In genomic region chr6:6851059-6851658, GRCh38 we compare ENCODE assay signal across 1 cellular context.
TF ChIP-seq lines count a peak whose summit lies in the region.

No MANE protein-coding gene starts in this region.

TF ChIP-seq in K562, 482 proteins besides CTCF, POLR2A, EP300 and RAD21 (continued from another document and continues in another):
- TF ChIP-seq MGA (IDR thresholded peaks at IDR 0.05) (peak; percentile 97), CHAMP1 (IDR thresholded peaks at IDR 0.05) (peak; percentile 75; the same call in 1 of the 2 replicates), ASH1L (IDR thresholded peaks at IDR 0.05; ENCODE audit: borderline replicate concordance, low read depth, partially characterized antibody) (peak; percentile 70), TAF9B (IDR thresholded peaks at IDR 0.05; ENCODE audit: partially characterized antibody) (no peak), CBX3 (IDR thresholded peaks at IDR 0.05; ENCODE audit: borderline replicate concordance in 1 of 2, low read length in 2 of 2) (peak in 1 of 2 experiments; percentile 80; a peak in 2 of 3 replicates), ATF1 (CRISPR knock-in tag; IDR thresholded peaks at IDR 0.05) (no peak), ATF1 (tag; IDR thresholded peaks at IDR 0.05) (peak; percentile 44), DMBX1 (CRISPR knock-in tag; IDR thresholded peaks at IDR 0.05; ENCODE audit: borderline replicate concordance) (peak; percentile 85), TCF3 (CRISPR knock-in tag; IDR thresholded peaks at IDR 0.05) (peak; percentile 11; the same call in 1 of the 2 replicates), ZBTB7A (IDR thresholded peaks at IDR 0.05; ENCODE audit: borderline replicate concordance, control insufficient read depth, low read depth, low read length) (no peak), ZFP91 (CRISPR knock-in tag; IDR thresholded peaks at IDR 0.05) (no peak), MLLT1 (IDR thresholded peaks at IDR 0.05) (no peak), ZNF609 (CRISPR knock-in tag; IDR thresholded peaks at IDR 0.05; ENCODE audit: borderline replicate concordance) (no peak), RBM25 (IDR thresholded peaks at IDR 0.05; ENCODE audit: low read depth, low read length, severe bottlenecking) (peak; percentile 68), ZNF766 (CRISPR knock-in tag; conservative IDR thresholded peaks at IDR 0.05) (peak; percentile 66; the same call in 1 of the 2 replicates), CAMTA2 (CRISPR knock-in tag; conservative IDR thresholded peaks at IDR 0.05) (no peak), PKNOX1 (IDR thresholded peaks at IDR 0.05) (no peak; the same call in 1 of the 2 replicates), ZBTB33 (CRISPR knock-in tag; IDR thresholded peaks at IDR 0.05) (peak; percentile 15; the same call in 1 of the 2 replicates), FOXP4 (CRISPR knock-in tag; IDR thresholded peaks at IDR 0.05; ENCODE audit: borderline replicate concordance) (no peak), TRIM24 (IDR thresholded peaks at IDR 0.05) (no peak), PHF21A (IDR thresholded peaks at IDR 0.05; ENCODE audit: borderline replicate concordance, low read depth) (no peak; the same call in 1 of the 2 replicates)
